In genomic region chr19:41701401-41702075, GRCh38 we compare ENCODE assay signal across 10 cellular contexts.
DNase-seq lines count a peak whose midpoint lies in the region; ATAC-seq, FAIRE-seq and TF ChIP-seq lines count a peak whose summit lies in the region.
"Had no signal": no experiment of that assay in that cellular context is flagged by ENCODE, and none has a peak within 500 bp of the region (broad histone marks: within the 10 kb centered on the region; RNA-seq: fewer than 3 reads in every experiment).

No MANE protein-coding gene starts in this region.

- peaks cover 4% of the 10 kb centered on the region for H3K27me3 ChIP-seq in DND-41 (ENCODE audit: insufficient read depth, low read length, poor library complexity)

- H3K4me1 ChIP-seq in DND-41 (ENCODE audit: insufficient read depth, low read length), result no peaks in the 10 kb centered on the region

- no peak overlapping the region for H2AFZ ChIP-seq in DND-41 (ENCODE audit: low read depth, low read length)

- no peak for ATAC-seq in DND-41 (ENCODE audit: insufficient read depth, low read depth)
- no peak for ATAC-seq in GM19467 (IDR thresholded peaks at IDR 0.05; ENCODE audit: unreplicated experiment)

- H3K9ac ChIP-seq in DND-41 (ENCODE audit: low read depth, low read length), result no peak overlapping the region

- H3K4me2 ChIP-seq in DND-41 (ENCODE audit: insufficient read depth, low read length), result no peak overlapping the region

- TF ChIP-seq POLR2A in NB4 (IDR thresholded peaks at IDR 0.05; ENCODE audit: extremely low read depth, insufficient read length), result no peak

- no peaks in the 10 kb centered on the region for H3K79me2 ChIP-seq in DND-41 (ENCODE audit: insufficient read depth, low read length)

- no peak for FAIRE-seq in urothelium cell line (lab: Jason Lieb, UNC)

- DNase-seq in DND-41 (no peak), NB4 (ENCODE audit: low read depth) (peak; percentile 39), coronary artery (ENCODE audit: low spot score) (peak; percentile 28), urothelium cell line (ENCODE audit: low spot score) (no peak), putamen (ENCODE audit: low spot score) (no peak), SW480 (ENCODE audit: low spot score) (no peak)
- DNase-seq: activated CD4-positive, alpha-beta T cell treated with anti-CD3 and anti-CD28 coated beads, Interleukin-2, amount 10 ng/mL, durations not matched to agents 24 days and 14 days had no signal

- no peak overlapping the region for H3K4me3 ChIP-seq in DND-41 (ENCODE audit: low read depth in 1 of 2, low read length in 2 of 2)
- no peak overlapping the region for H3K4me3 ChIP-seq in NB4 (ENCODE audit: low read depth, low read length)
- no peak overlapping the region for H3K4me3 ChIP-seq in coronary artery
- H3K4me3 ChIP-seq: skin epidermis had no signal

- H3K36me3 ChIP-seq in DND-41 (ENCODE audit: insufficient read depth, low read length), result no peaks in the 10 kb centered on the region

- peaks cover 12% of the 10 kb centered on the region for H4K20me1 ChIP-seq in DND-41 (ENCODE audit: insufficient read depth, low read length)

- H3K27ac ChIP-seq in 22Rv1, result no peak overlapping the region
- no peak overlapping the region for H3K27ac ChIP-seq in DND-41 (ENCODE audit: low read length)
- H3K27ac ChIP-seq in coronary artery, result no peak overlapping the region
- H3K27ac ChIP-seq: skin epidermis had no signal

- TF ChIP-seq CTCF in 22Rv1 (IDR thresholded peaks at IDR 0.05) (peak; percentile 54), DND-41 (IDR thresholded peaks at IDR 0.05; ENCODE audit: borderline replicate concordance, extremely low read depth, low read length, poor library complexity, severe bottlenecking) (peak; percentile 46), NB4 (IDR thresholded peaks at IDR 0.05; ENCODE audit: low read depth, low read length) (peak; percentile 60), coronary artery (IDR thresholded peaks at IDR 0.05) (no peak)

- H3K9me3 ChIP-seq in DND-41 (ENCODE audit: insufficient read depth, low read length, severe bottlenecking), result no peaks in the 10 kb centered on the region

Comparison
In these comparisons a context has a peak if more than half of its experiments do, and no peak if none do; other contexts are left out.
1. DNase-seq: peak in NB4 (single experiment) and coronary artery (single experiment); none in DND-41 (single experiment), urothelium cell line (single experiment), putamen (single experiment) and SW480 (single experiment).